Comparison of ENCODE assay signal across 24 cellular contexts in genomic region chr22:44111562-44112155, GRCh38.
A peak's percentile ranks its signal among the peaks of the same experiment; 100 is the strongest.
DNase-seq lines count a peak whose midpoint lies in the region; ATAC-seq, FAIRE-seq and TF ChIP-seq lines count a peak whose summit lies in the region.
"Had no signal": no experiment of that assay in that cellular context is flagged by ENCODE, and none has a peak within 500 bp of the region (broad histone marks: within the 10 kb centered on the region; RNA-seq: fewer than 3 reads in every experiment).

No MANE protein-coding gene starts in this region.

- peaks cover under 1% of the 10 kb centered on the region; the same call in 1 of the 2 replicates for H3K27me3 Mint-ChIP-seq in H9 (ENCODE audit: low read depth)
- peaks cover 2% of the 10 kb centered on the region for H3K27me3 Mint-ChIP-seq in endothelial cell (ENCODE audit: unreplicated experiment)
- H3K27me3 Mint-ChIP-seq in activated T-helper 1 cell treated with anti-CD3 and anti-CD28 coated beads, Interleukin-12 subunit alpha, Interleukin-12 subunit beta, Interleukin-2, Interleukin-4 antibody, amounts not matched to agents 30 ng/mL and 10 ng/mL and 1 ng/mL, durations not matched to agents 14 hours and 24 hours and 36 hours (ENCODE audit: insufficient read depth) = no peaks in the 10 kb centered on the region
- H3K27me3 Mint-ChIP-seq: CD4-positive, alpha-beta T cell had no signal

- no peak overlapping the region for H2BK120ac ChIP-seq in H9 (ENCODE audit: low read depth, low read length, poor library complexity, severe bottlenecking)

- H2BK15ac ChIP-seq in H9 (ENCODE audit: low read depth, low read length) = no peak overlapping the region

- TF ChIP-seq POLR2A in HepG2 (IDR thresholded peaks at IDR 0.05; ENCODE audit: insufficient read depth in 1 of 2, low read depth in 2 of 2, low read length in 2 of 2) = no peak

- H3K4me2 ChIP-seq in BLaER1 = peak overlapping the region; percentile 11; the same call in 1 of the 2 replicates
- H3K4me2 ChIP-seq in H9 (ENCODE audit: insufficient read depth, insufficient read length, low read length) = no peak overlapping the region
- no peak overlapping the region for H3K4me2 ChIP-seq in HepG2 (ENCODE audit: low read depth, low read length)
- H3K4me2 ChIP-seq: KMS-11 had no signal

- no peak overlapping the region for H3K4me3 ChIP-seq in BLaER1
- H3K4me3 ChIP-seq in HepG2 (replicated peaks in 1 of 3; ENCODE audit: insufficient read depth in 1 of 3, low read depth in 2 of 3, low read length in 3 of 3) = no peak overlapping the region
- H3K4me3 ChIP-seq: GM12878, GM23248 had no signal

- no peak overlapping the region for H4K5ac ChIP-seq in H9 (ENCODE audit: insufficient read length, low read depth, low read length)

- H3K4me1 ChIP-seq in BLaER1 (peaks cover 67% of the 10 kb centered on the region), H9 (ENCODE audit: insufficient read depth, low read length) (peaks cover 7% of the 10 kb centered on the region; the same call in 1 of the 2 replicates), HepG2 (ENCODE audit: insufficient read depth, low read length) (no peaks in the 10 kb centered on the region)
- H3K4me1 ChIP-seq: Caco-2 had no signal

- H3K9ac ChIP-seq in BLaER1 (no peak overlapping the region), H9 (ENCODE audit: extremely low read depth, insufficient read length, low read length) (no peak overlapping the region), HepG2 (ENCODE audit: insufficient read depth, low read depth, low read length) (no peak overlapping the region)
- H3K9ac ChIP-seq: GM23248, KMS-11 had no signal

- no peak for TF ChIP-seq EP300 in HepG2 (IDR thresholded peaks at IDR 0.05; ENCODE audit: low read depth in 2 of 2, low read length in 2 of 2)
- TF ChIP-seq EP300 in HepG2 (CRISPR knock-in tag; IDR thresholded peaks at IDR 0.05; ENCODE audit: borderline replicate concordance) = no peak

- DNase-seq in H9 = no peak
- DNase-seq in endothelial cell (ENCODE audit: low spot score) = no peak
- peak; percentile 16 for DNase-seq in posterior vena cava (ENCODE audit: low spot score)
- no peak for DNase-seq in DMS114 treated with DMSO at 0.1 percent for 48 hours (lab: John Stamatoyannopoulos, UW; ENCODE audit: unreplicated experiment)
- no peak for DNase-seq in SKM-1 (lab: John Stamatoyannopoulos, UW; ENCODE audit: unreplicated experiment)
- no peak for DNase-seq in activated T-helper 1 cell treated with anti-CD3 and anti-CD28 coated beads, Interleukin-12 subunit alpha, Interleukin-12 subunit beta, Interleukin-2, Interleukin-4 antibody, amounts not matched to agents 30 ng/mL and 10 ng/mL and 1 ng/mL, durations not matched to agents 14 hours and 24 hours and 36 hours (ENCODE audit: low spot score)
- no peak for DNase-seq in HepG2 (ENCODE audit: low spot score)
- DNase-seq: Caco-2; CD4-positive, alpha-beta T cell; DMS 273 treated with DMSO at 0.1 percent for 48 hours; DND-41; GM23248; IMR-90; NCI-H1105 treated with DMSO at 0.1 percent for 48 hours; NCI-H2029 treated with DMSO at 0.1 percent for 48 hours; NCI-H2171; NCI-H524 treated with DMSO at 0.1 percent for 48 hours; PC-3; SHP77 had no signal

- intact Hi-C loops in posterior vena cava (cut with DNase I) = no loop called here
- intact Hi-C loops in activated T-helper 1 cell treated with anti-CD3 and anti-CD28 coated beads, Interleukin-12 subunit alpha, Interleukin-12 subunit beta, Interleukin-2, Interleukin-4 antibody, amounts not matched to agents 30 ng/mL and 10 ng/mL and 1 ng/mL, durations not matched to agents 14 hours and 24 hours and 36 hours (cut with micrococcal nuclease) = no loop called here
- intact Hi-C loops in HepG2 (cut with micrococcal nuclease; ENCODE audit: unreplicated experiment) = no loop called here

- no peak overlapping the region for H2BK12ac ChIP-seq in H9 (ENCODE audit: insufficient read length, low read depth, low read length)

- H4K8ac ChIP-seq in H9 (replicated peaks; ENCODE audit: insufficient read length, low read depth, low read length) = no peak overlapping the region

- H4K20me1 ChIP-seq in BLaER1 (no peaks in the 10 kb centered on the region), H9 (ENCODE audit: control insufficient read depth, insufficient read depth, insufficient read length) (no peaks in the 10 kb centered on the region), HepG2 (ENCODE audit: insufficient read depth, low read length) (0 out of 2 replicates have a peak, but pooled peaks cover 2% of the 10 kb centered on the region)

- H3K18ac ChIP-seq in H9 (ENCODE audit: insufficient read length, low read depth, low read length) = no peak overlapping the region

- no peak overlapping the region for H2BK5ac ChIP-seq in H9 (ENCODE audit: insufficient read length, low read length)

- H3K9me3 ChIP-seq in BLaER1 (no peaks in the 10 kb centered on the region), H9 (ENCODE audit: control insufficient read depth, low read depth, low read length) (no peaks in the 10 kb centered on the region), HepG2 (ENCODE audit: low read length) (no peaks in the 10 kb centered on the region)
- H3K9me3 ChIP-seq: Caco-2 had no signal

- no peaks in the 10 kb centered on the region for H3K36me3 ChIP-seq in BLaER1
- no peaks in the 10 kb centered on the region for H3K36me3 ChIP-seq in HepG2 (replicated peaks in 1 of 2; ENCODE audit: control insufficient read depth in 1 of 2, insufficient read depth in 2 of 2, low read length in 2 of 2)

- no peaks in the 10 kb centered on the region for H3K79me1 ChIP-seq in H9 (ENCODE audit: insufficient read depth, low read depth, low read length, poor library complexity, severe bottlenecking)

- no peak for FAIRE-seq in HepG2 (lab: Jason Lieb, UNC)
- FAIRE-seq: GM12878, HTR-8/SVneo had no signal

- TF ChIP-seq CTCF in H9 (conservative IDR thresholded peaks at IDR 0.05) (no peak), endothelial cell (IDR thresholded peaks at IDR 0.05; ENCODE audit: unreplicated experiment) (no peak), HepG2 (CRISPR knock-in tag; IDR thresholded peaks at IDR 0.05) (no peak)

- no peak overlapping the region for H3T11ph ChIP-seq in H9 (ENCODE audit: low read length)

- H3K4me1 Mint-ChIP-seq in H9 (peaks cover 33 to 45% of the 10 kb centered on the region in 2 experiments), endothelial cell (ENCODE audit: unreplicated experiment) (peaks cover 36% of the 10 kb centered on the region)
- no peaks in the 10 kb centered on the region for H3K4me1 Mint-ChIP-seq in activated T-helper 1 cell treated with anti-CD3 and anti-CD28 coated beads, Interleukin-12 subunit alpha, Interleukin-12 subunit beta, Interleukin-2, Interleukin-4 antibody, amounts not matched to agents 30 ng/mL and 10 ng/mL and 1 ng/mL, durations not matched to agents 14 hours and 24 hours and 36 hours (ENCODE audit: low read depth)

- no TSS peak for BruUV-seq in HepG2 (replicated peaks; lab: Mats Ljungman, UMichigan)

- H3K9me3 Mint-ChIP-seq in H9 (no peaks in the 10 kb centered on the region; a peak in 1 of 5 replicates), endothelial cell (ENCODE audit: unreplicated experiment) (no peaks in the 10 kb centered on the region)
- H3K9me3 Mint-ChIP-seq in activated T-helper 1 cell treated with anti-CD3 and anti-CD28 coated beads, Interleukin-12 subunit alpha, Interleukin-12 subunit beta, Interleukin-2, Interleukin-4 antibody, amounts not matched to agents 30 ng/mL and 10 ng/mL and 1 ng/mL, durations not matched to agents 14 hours and 24 hours and 36 hours = no peaks in the 10 kb centered on the region
- H3K9me3 Mint-ChIP-seq: CD4-positive, alpha-beta T cell had no signal

- H3K56ac ChIP-seq in H9 (ENCODE audit: insufficient read length, low read depth, low read length) = no peak overlapping the region

- H3K27me3 ChIP-seq in BLaER1 = no peaks in the 10 kb centered on the region
- no peaks in the 10 kb centered on the region for H3K27me3 ChIP-seq in H9 (ENCODE audit: insufficient read depth, low read length)
- H3K27me3 ChIP-seq in HepG2 (ENCODE audit: control insufficient read depth in 1 of 2, insufficient read depth in 2 of 2, low read length in 2 of 2) = no peaks in the 10 kb centered on the region; a peak in 2 of 5 replicates

- H3K27ac ChIP-seq in BLaER1 (no peak overlapping the region), H9 (ENCODE audit: insufficient read length, low read depth, low read length) (no peak overlapping the region), HepG2 (ENCODE audit: extremely low read length, insufficient read depth, low read length) (no peak overlapping the region)
- H3K27ac ChIP-seq: GM23248, KMS-11 had no signal

- TF ChIP-seq RAD21 in HepG2 (CRISPR knock-in tag; IDR thresholded peaks at IDR 0.05) = no peak

- no peak for ATAC-seq in HepG2
- ATAC-seq: GM12878, HCT116, PC-3 had no signal

- in situ Hi-C loops in HepG2 (cut with HindIII; ENCODE audit: extremely low pct_ligation_motif_present, low pct_unique_long_range_greater_than_20kb) = no loop called here

- H2AK5ac ChIP-seq in H9 (ENCODE audit: insufficient read length, low read length) = no peak overlapping the region

- WGBS in H9 (ENCODE audit: extremely low coverage, insufficient read length, low lambda C conversion rate) = no CpG with 5 or more reads among the region's 9 CpGs
- WGBS in HepG2 (ENCODE audit: low lambda C conversion rate) = 31% methylated on average over 9 of the region's 9 CpGs

- H2AFZ ChIP-seq in H9 (ENCODE audit: low read length) (no peak overlapping the region), HepG2 (ENCODE audit: low read length) (no peak overlapping the region)
- H2AFZ ChIP-seq: GM23248 had no signal

- H3K4ac ChIP-seq in H9 (ENCODE audit: low read depth, low read length) = no peak overlapping the region

- no peak overlapping the region for H4K91ac ChIP-seq in H9 (ENCODE audit: insufficient read length, low read depth, low read length)

- no peak overlapping the region for H2BK20ac ChIP-seq in H9 (ENCODE audit: low read depth, low read length, poor library complexity, severe bottlenecking)

- no peak overlapping the region for H3K23ac ChIP-seq in H9 (ENCODE audit: insufficient read length, low read depth, low read length)

- no peaks in the 10 kb centered on the region; a peak in 1 of 7 replicates for H3K36me3 Mint-ChIP-seq in H9 (ENCODE audit: insufficient read depth in 1 of 3, low read depth in 3 of 3)
- peaks cover 7% of the 10 kb centered on the region for H3K36me3 Mint-ChIP-seq in endothelial cell (ENCODE audit: low read depth, unreplicated experiment)
- H3K36me3 Mint-ChIP-seq in activated T-helper 1 cell treated with anti-CD3 and anti-CD28 coated beads, Interleukin-12 subunit alpha, Interleukin-12 subunit beta, Interleukin-2, Interleukin-4 antibody, amounts not matched to agents 30 ng/mL and 10 ng/mL and 1 ng/mL, durations not matched to agents 14 hours and 24 hours and 36 hours (ENCODE audit: low read depth) = no peaks in the 10 kb centered on the region

- CTCF ChIA-PET in HepG2 (lab: Yijun Ruan, JAX; ENCODE audit: low intra/inter-chr PET ratio, low total read pairs) = no interaction called here

- no peaks in the 10 kb centered on the region for H3K23me2 ChIP-seq in H9 (ENCODE audit: insufficient read length, low read depth, low read length, poor library complexity, severe bottlenecking)

- H3K27ac Mint-ChIP-seq in H9 (peak overlapping the region; percentile 27 to 97 (median 88); a peak in 6 of 7 replicates), endothelial cell (ENCODE audit: unreplicated experiment) (no peak overlapping the region)
- H3K27ac Mint-ChIP-seq in activated T-helper 1 cell treated with anti-CD3 and anti-CD28 coated beads, Interleukin-12 subunit alpha, Interleukin-12 subunit beta, Interleukin-2, Interleukin-4 antibody, amounts not matched to agents 30 ng/mL and 10 ng/mL and 1 ng/mL, durations not matched to agents 14 hours and 24 hours and 36 hours = no peak overlapping the region
- H3K27ac Mint-ChIP-seq: CD4-positive, alpha-beta T cell had no signal

- no peak overlapping the region for H3K14ac ChIP-seq in H9 (ENCODE audit: insufficient read depth, low read length)

- POLR2A ChIA-PET in HepG2 (lab: Yijun Ruan, JAX) = no interaction called here

- H3K79me2 ChIP-seq in H9 (ENCODE audit: insufficient read depth, low read length) (no peaks in the 10 kb centered on the region), HepG2 (ENCODE audit: insufficient read depth, low read length) (no peaks in the 10 kb centered on the region)

- H3K4me3 Mint-ChIP-seq in H9 (no peak overlapping the region; a peak in 1 of 5 replicates), endothelial cell (ENCODE audit: unreplicated experiment) (peak overlapping the region; percentile 35)
- H3K4me3 Mint-ChIP-seq in activated T-helper 1 cell treated with anti-CD3 and anti-CD28 coated beads, Interleukin-12 subunit alpha, Interleukin-12 subunit beta, Interleukin-2, Interleukin-4 antibody, amounts not matched to agents 30 ng/mL and 10 ng/mL and 1 ng/mL, durations not matched to agents 14 hours and 24 hours and 36 hours = no peak overlapping the region
- H3K4me3 Mint-ChIP-seq: CD4-positive, alpha-beta T cell had no signal

Comparison
In these comparisons a context has a peak if more than half of its experiments do, and no peak if none do; other contexts are left out.
1. H3K27ac Mint-ChIP-seq: peak in H9 (3 of 3); none in endothelial cell (single experiment) and activated T-helper 1 cell treated with anti-CD3 and anti-CD28 coated beads, Interleukin-12 subunit alpha, Interleukin-12 subunit beta, Interleukin-2, Interleukin-4 antibody, amounts not matched to agents 30 ng/mL and 10 ng/mL and 1 ng/mL, durations not matched to agents 14 hours and 24 hours and 36 hours (single experiment).